ENCODE assay signal across 1 cellular context in the genomic region with DNA sequence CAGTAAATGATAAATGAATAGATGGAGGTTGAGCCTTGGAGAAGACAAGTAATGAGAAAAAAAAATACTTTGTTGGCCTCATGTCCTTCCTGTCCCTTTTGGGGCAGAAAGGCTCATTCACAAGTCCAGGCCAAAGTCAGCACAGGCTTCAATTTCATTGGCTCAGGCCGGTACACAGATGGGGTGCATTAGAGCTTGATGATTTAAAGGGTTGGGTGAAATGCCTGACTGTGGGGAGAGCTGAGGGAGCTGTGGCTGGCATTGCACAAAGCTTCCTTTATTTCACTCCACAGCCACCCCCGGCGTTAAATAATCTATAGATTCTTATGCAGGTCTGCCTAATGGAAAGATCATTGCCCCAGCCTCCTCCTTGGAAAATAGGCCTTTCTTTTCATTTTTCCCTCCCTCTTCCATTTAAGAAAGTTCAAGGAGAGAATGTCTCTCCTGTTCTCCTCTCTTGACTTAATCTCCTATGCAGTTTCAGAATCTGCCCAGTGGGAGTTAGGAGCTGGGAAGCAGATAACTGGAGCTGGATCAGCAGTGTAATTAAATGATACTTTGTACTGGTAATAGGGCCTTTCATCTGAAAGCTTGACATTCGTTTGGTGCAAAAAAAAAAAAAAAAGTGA.
TF ChIP-seq lines count a peak whose summit lies in the region.

No MANE protein-coding gene starts in this region.

TF ChIP-seq in HepG2, 621 proteins besides CTCF, POLR2A, EP300 and RAD21:
- TF ChIP-seq, protein P1, sequence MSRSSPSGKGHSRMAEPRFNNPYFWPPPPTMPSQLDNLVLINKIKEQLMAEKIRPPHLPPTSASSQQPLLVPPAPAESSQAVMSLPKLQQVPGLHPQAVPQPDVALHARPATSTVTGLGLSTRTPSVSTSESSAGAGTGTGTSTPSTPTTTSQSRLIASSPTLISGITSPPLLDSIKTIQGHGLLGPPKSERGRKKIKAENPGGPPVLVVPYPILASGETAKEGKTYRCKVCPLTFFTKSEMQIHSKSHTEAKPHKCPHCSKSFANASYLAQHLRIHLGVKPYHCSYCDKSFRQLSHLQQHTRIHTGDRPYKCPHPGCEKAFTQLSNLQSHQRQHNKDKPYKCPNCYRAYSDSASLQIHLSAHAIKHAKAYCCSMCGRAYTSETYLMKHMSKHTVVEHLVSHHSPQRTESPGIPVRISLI (CRISPR knock-in tag; IDR thresholded peaks at IDR 0.05; ENCODE audit: borderline replicate concordance) = 0 out of 2 replicates have a peak, but pooled peaks have one; percentile 25
- no peak for TF ChIP-seq KDM5B (CRISPR knock-in tag; IDR thresholded peaks at IDR 0.05; ENCODE audit: borderline replicate concordance)
- TF ChIP-seq ZFX (CRISPR knock-in tag; IDR thresholded peaks at IDR 0.05; ENCODE audit: low read depth) = 0 out of 2 replicates have a peak, but pooled peaks have one; percentile 16
- no peak for TF ChIP-seq ZKSCAN8 (CRISPR knock-in tag; IDR thresholded peaks at IDR 0.05; ENCODE audit: borderline replicate concordance)
